In the genomic region with DNA sequence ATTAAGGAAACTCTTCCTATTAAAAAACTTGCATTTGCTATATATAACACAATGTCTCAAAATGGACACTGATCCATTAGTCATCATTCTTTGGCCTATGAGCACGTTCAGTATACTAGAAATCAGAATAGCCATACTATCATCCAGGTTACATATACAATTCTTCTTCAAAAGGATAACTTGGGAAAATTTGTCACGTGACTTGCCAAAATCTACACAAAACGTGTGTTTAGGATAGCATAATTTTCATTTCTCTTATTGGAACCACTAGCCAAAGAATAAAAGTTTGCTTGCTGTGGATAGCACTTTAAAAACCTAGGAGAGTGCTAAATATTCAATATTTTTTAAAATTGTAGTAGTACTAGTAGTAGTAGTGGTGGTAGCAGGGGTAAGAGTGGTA, we compare ENCODE assay signal across 1 cellular context.
TF ChIP-seq lines count a peak whose summit lies in the region.

No MANE protein-coding gene starts in this region.

TF ChIP-seq in HepG2, 621 proteins besides CTCF, POLR2A, EP300 and RAD21:
- peak; percentile 65 for TF ChIP-seq USF2 (IDR thresholded peaks at IDR 0.05; ENCODE audit: low read depth, low read length)
- TF ChIP-seq USF2 (CRISPR knock-in tag; IDR thresholded peaks at IDR 0.05; ENCODE audit: borderline replicate concordance): no peak
- no peak for TF ChIP-seq NR0B2 (CRISPR knock-in tag; IDR thresholded peaks at IDR 0.05)
- peak; percentile 95 for TF ChIP-seq RAD51 (IDR thresholded peaks at IDR 0.05; ENCODE audit: borderline replicate concordance)
